Comparison of ENCODE assay signal across 2 cellular contexts in the genomic region with DNA sequence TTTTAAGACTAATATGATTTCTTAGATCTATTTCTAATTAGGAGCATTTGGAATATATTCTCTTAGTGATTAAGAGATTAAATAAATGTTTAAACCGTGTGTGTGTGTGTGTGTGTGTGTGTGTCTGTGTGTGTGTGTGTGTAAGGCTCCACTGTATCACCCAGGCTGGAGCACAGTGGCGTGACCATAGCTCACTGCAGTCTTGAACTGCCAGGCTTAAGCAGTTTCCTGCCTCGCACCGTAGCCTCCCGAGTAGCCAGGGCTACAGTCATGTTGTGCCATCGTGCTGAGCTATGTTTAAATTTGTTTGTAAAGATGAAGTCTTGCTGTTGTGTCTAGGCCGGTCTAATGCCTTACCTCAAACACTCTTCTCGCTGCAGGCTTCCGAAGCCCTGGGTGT.
TF ChIP-seq lines count a peak whose summit lies in the region.

No MANE protein-coding gene starts in this region.

TF ChIP-seq in GM12891, 5 proteins besides CTCF, POLR2A, EP300 and RAD21:
- TF ChIP-seq SPI1 (IDR thresholded peaks at IDR 0.05; ENCODE audit: low read depth, low read length) (no peak), TAF1 (IDR thresholded peaks at IDR 0.05; ENCODE audit: low read depth, low read length) (no peak), POU2F2 (IDR thresholded peaks at IDR 0.05; ENCODE audit: low read depth, low read length) (no peak), POLR2AphosphoS5 (IDR thresholded peaks at IDR 0.05; ENCODE audit: low read depth, low read length) (no peak), PAX5 (IDR thresholded peaks at IDR 0.05; ENCODE audit: insufficient read depth, low read length, severe bottlenecking) (no peak)
TF ChIP-seq in GM12891: peak in this region for 0.

TF ChIP-seq in H1, 55 proteins besides CTCF, POLR2A, EP300 and RAD21:
- TF ChIP-seq SP1 (IDR thresholded peaks at IDR 0.05; ENCODE audit: low read depth, low read length) (no peak), RFX5 (IDR thresholded peaks at IDR 0.05; ENCODE audit: borderline replicate concordance, low read depth, low read length) (no peak), EZH2 (IDR thresholded peaks at IDR 0.05; ENCODE audit: low read depth, low read length, severe bottlenecking) (no peak), BRCA1 (IDR thresholded peaks at IDR 0.05; ENCODE audit: low read depth, low read length) (no peak)
- TF ChIP-seq, protein P1, sequence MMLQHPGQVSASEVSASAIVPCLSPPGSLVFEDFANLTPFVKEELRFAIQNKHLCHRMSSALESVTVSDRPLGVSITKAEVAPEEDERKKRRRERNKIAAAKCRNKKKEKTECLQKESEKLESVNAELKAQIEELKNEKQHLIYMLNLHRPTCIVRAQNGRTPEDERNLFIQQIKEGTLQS (IDR thresholded peaks at IDR 0.05; ENCODE audit: insufficient read depth, low read depth, low read length), result no peak
